In the genomic region with DNA sequence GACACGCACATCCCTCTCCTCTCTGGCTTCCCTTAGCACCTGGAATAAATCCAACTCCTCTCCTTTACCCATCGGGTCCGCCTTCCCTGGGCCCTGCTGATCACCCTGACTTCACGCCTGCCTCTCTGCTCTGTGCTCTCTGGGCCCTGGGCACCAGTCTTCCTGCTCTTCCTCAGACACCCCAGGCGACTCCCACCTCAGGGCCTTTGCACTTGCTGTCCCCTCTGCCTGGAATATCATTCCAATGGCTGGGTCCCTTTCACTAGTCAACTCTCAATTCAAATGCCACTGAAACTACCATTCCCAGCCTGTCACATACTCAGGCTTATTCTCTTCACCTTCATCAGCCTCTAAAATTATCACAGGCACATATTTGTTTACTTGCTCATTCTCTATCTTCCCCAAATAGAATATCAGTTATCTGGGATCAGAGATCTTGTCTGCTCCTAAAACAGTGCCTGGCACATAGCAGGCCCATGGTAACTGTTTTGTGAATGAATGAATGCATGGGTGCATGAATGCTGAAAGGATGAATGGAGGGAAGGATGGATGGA, we compare ENCODE assay signal across 14 cellular contexts. TPM values are rescaled to one million over a fixed set of nuclear protein-coding genes. Genes with fewer than 3 reads are reported as not detected.
A peak's percentile ranks its signal among the peaks of the same experiment; 100 is the strongest.
DNase-seq lines count a peak whose midpoint lies in the region; ATAC-seq and TF ChIP-seq lines count a peak whose summit lies in the region.
"Had no signal": no experiment of that assay in that cellular context is flagged by ENCODE, and none has a peak within 500 bp of the region (broad histone marks: within the 10 kb centered on the region; RNA-seq: fewer than 3 reads in every experiment).

No MANE protein-coding gene starts in this region.

- TF ChIP-seq CTCF in mesothelial cell of epicardium (IDR thresholded peaks at IDR 0.05; ENCODE audit: unreplicated experiment): no peak

- peaks cover 48% of the 10 kb centered on the region for H3K4me1 Mint-ChIP-seq in activated T-helper 17 cell treated with anti-CD3 and anti-CD28 coated beads, Interleukin-2, amount 50 U/mL, for 72 hours
- peaks cover 48% of the 10 kb centered on the region for H3K4me1 Mint-ChIP-seq in stimulated activated memory B cell treated with anti-CD40 and anti-IgM and Interleukin-4, amounts not matched to agents 10 μg/mL and 1 μg/mL and 100 μg/mL, for 72 hours
- peaks cover 54% of the 10 kb centered on the region for H3K4me1 Mint-ChIP-seq in mesothelial cell of epicardium

- H3K27me3 Mint-ChIP-seq in activated T-helper 17 cell treated with anti-CD3 and anti-CD28 coated beads, Interleukin-2, amount 50 U/mL, for 72 hours: no peaks in the 10 kb centered on the region
- peaks cover 51% of the 10 kb centered on the region for H3K27me3 Mint-ChIP-seq in stimulated activated memory B cell treated with anti-CD40 and anti-IgM and Interleukin-4, amounts not matched to agents 10 μg/mL and 1 μg/mL and 100 μg/mL, for 72 hours
- H3K27me3 Mint-ChIP-seq in mesothelial cell of epicardium (ENCODE audit: low read depth): peaks cover 60% of the 10 kb centered on the region

- DNase-seq in COLO668 (lab: John Stamatoyannopoulos, UW; ENCODE audit: unreplicated experiment): peak; percentile 38
- DNase-seq in myocyte (ENCODE audit: low read depth): peak; percentile 50
- DNase-seq in mesothelial cell of epicardium (ENCODE audit: low spot score in 2 of 2, unreplicated experiment in 2 of 2): no peak
- DNase-seq in putamen (ENCODE audit: low spot score): no peak
- DNase-seq: activated CD4-positive, alpha-beta T cell treated with anti-CD3 and anti-CD28 coated beads, Interleukin-2, amount 10 ng/mL, durations not matched to agents 7 days and 5 days; dermis blood vessel endothelial cell; NCI-H1694 treated with DMSO at 0.1 percent for 48 hours; NCI-H774; Right ventricle myocardium superior; stimulated activated naive CD4-positive, alpha-beta T cell; SW 1271 had no signal

- no peaks in the 10 kb centered on the region for H3K36me3 Mint-ChIP-seq in activated T-helper 17 cell treated with anti-CD3 and anti-CD28 coated beads, Interleukin-2, amount 50 U/mL, for 72 hours (ENCODE audit: low read depth)
- H3K36me3 Mint-ChIP-seq in stimulated activated memory B cell treated with anti-CD40 and anti-IgM and Interleukin-4, amounts not matched to agents 10 μg/mL and 1 μg/mL and 100 μg/mL, for 72 hours: no peaks in the 10 kb centered on the region
- no peaks in the 10 kb centered on the region for H3K36me3 Mint-ChIP-seq in mesothelial cell of epicardium

- no peak overlapping the region for H3K4me3 Mint-ChIP-seq in activated T-helper 17 cell treated with anti-CD3 and anti-CD28 coated beads, Interleukin-2, amount 50 U/mL, for 72 hours
- H3K4me3 Mint-ChIP-seq in stimulated activated memory B cell treated with anti-CD40 and anti-IgM and Interleukin-4, amounts not matched to agents 10 μg/mL and 1 μg/mL and 100 μg/mL, for 72 hours: no peak overlapping the region
- H3K4me3 Mint-ChIP-seq in mesothelial cell of epicardium: no peak overlapping the region
- H3K4me3 Mint-ChIP-seq: activated CD4-positive, alpha-beta T cell treated with anti-CD3 and anti-CD28 coated beads, Interleukin-2, amount 10 ng/mL, durations not matched to agents 7 days and 5 days had no signal

- ATAC-seq in activated T-helper 17 cell treated with anti-CD3 and anti-CD28 coated beads, Interleukin-2, amount 50 U/mL, for 72 hours (replicated peaks): no peak
- ATAC-seq in stimulated activated memory B cell treated with anti-CD40 and anti-IgM and Interleukin-4, amounts not matched to agents 10 μg/mL and 1 μg/mL and 100 μg/mL, for 72 hours: no peak
- ATAC-seq in GM18909 (IDR thresholded peaks at IDR 0.05; ENCODE audit: poor library complexity, unreplicated experiment): no peak

- no peaks in the 10 kb centered on the region for H3K9me3 Mint-ChIP-seq in activated T-helper 17 cell treated with anti-CD3 and anti-CD28 coated beads, Interleukin-2, amount 50 U/mL, for 72 hours
- no peaks in the 10 kb centered on the region for H3K9me3 Mint-ChIP-seq in stimulated activated memory B cell treated with anti-CD40 and anti-IgM and Interleukin-4, amounts not matched to agents 10 μg/mL and 1 μg/mL and 100 μg/mL, for 72 hours
- H3K9me3 Mint-ChIP-seq in mesothelial cell of epicardium: no peaks in the 10 kb centered on the region
- H3K9me3 Mint-ChIP-seq: activated CD4-positive, alpha-beta T cell treated with anti-CD3 and anti-CD28 coated beads, Interleukin-2, amount 10 ng/mL, durations not matched to agents 7 days and 5 days had no signal

- H3K27ac Mint-ChIP-seq in activated T-helper 17 cell treated with anti-CD3 and anti-CD28 coated beads, Interleukin-2, amount 50 U/mL, for 72 hours: peak overlapping the region; percentile 35
- peak overlapping the region; percentile 18 for H3K27ac Mint-ChIP-seq in stimulated activated memory B cell treated with anti-CD40 and anti-IgM and Interleukin-4, amounts not matched to agents 10 μg/mL and 1 μg/mL and 100 μg/mL, for 72 hours
- H3K27ac Mint-ChIP-seq in mesothelial cell of epicardium: no peak overlapping the region
- H3K27ac Mint-ChIP-seq: activated CD4-positive, alpha-beta T cell treated with anti-CD3 and anti-CD28 coated beads, Interleukin-2, amount 10 ng/mL, durations not matched to agents 7 days and 5 days had no signal

RNA-seq across cellular contexts. Expression of gene SELENON, which starts 27.2 kb away (rescaled TPM):
- 10 to 100 TPM; 10.2 to 13.2 TPM for total RNA-seq in activated T-helper 17 cell treated with anti-CD3 and anti-CD28 coated beads, Interleukin-2, amount 50 U/mL, for 72 hours
- 18.7 and 19.1 TPM in 2 replicates for total RNA-seq in myocyte
- polyA plus RNA-seq in myocyte (2012): 62.3 TPM
- 71.6 to 74.1 TPM (median 72.8 TPM) in 3 replicates for total RNA-seq in mesothelial cell of epicardium

RNA-seq across cellular contexts. Expression of gene MTFR1L, which starts 47.0 kb away (rescaled TPM):
- total RNA-seq in activated T-helper 17 cell treated with anti-CD3 and anti-CD28 coated beads, Interleukin-2, amount 50 U/mL, for 72 hours: 10 to 100 TPM; 39.6 to 58.8 TPM
- total RNA-seq in myocyte (81.2 and 81.6 TPM in 2 replicates), mesothelial cell of epicardium (74.3 to 76.6 TPM (median 74.7 TPM) in 3 replicates)
- polyA plus RNA-seq in myocyte (2012): 83.1 TPM

Comparison
In these comparisons a context has a peak if more than half of its experiments do, and no peak if none do; other contexts are left out.
1. DNase-seq: peak in COLO668 (single experiment) and myocyte (single experiment); none in mesothelial cell of epicardium (0 of 2) and putamen (single experiment).